ENCODE assay signal across 23 cellular contexts in genomic region chr6:52789663-52790062, GRCh38. TPM values are rescaled to one million over a fixed set of nuclear protein-coding genes. Genes with fewer than 3 reads are reported as not detected.
"Had no signal": no experiment of that assay in that cellular context is flagged by ENCODE, and none has a peak within 500 bp of the region (broad histone marks: within the 10 kb centered on the region; RNA-seq: fewer than 3 reads in every experiment).

No MANE protein-coding gene starts in this region.

RNA-seq across cellular contexts. Expression of gene GSTA1, which starts 14.0 kb away (rescaled TPM):
- total RNA-seq: activated B cell treated with CpG ODN at 0.5 μM for 24 hours; activated CD8-positive, alpha-beta T cell treated with anti-CD3 and anti-CD28 coated beads for 36 hours; activated T-helper 17 cell treated with anti-CD3 and anti-CD28 coated beads, Interleukin-2, amount 50 U/mL, for 72 hours; cardiac septum; cerebellum; epithelial cell of proximal tubule; heart left ventricle; naive thymus-derived CD4-positive, alpha-beta T cell; T-helper 2 cell treated with Interferon-gamma antibody and Interleukin-4, amounts not matched to agents 100 ng/mL and 5 ng/mL, for 36 hours had no signal
- polyA plus RNA-seq: heart left ventricle; mammary epithelial cell; naive thymus-derived CD4-positive, alpha-beta T cell; neural cell had no signal

RNA-seq across cellular contexts. Expression of gene GSTA2, which starts 26.4 kb away (rescaled TPM):
- total RNA-seq: activated B cell treated with CpG ODN at 0.5 μM for 24 hours; activated CD8-positive, alpha-beta T cell treated with anti-CD3 and anti-CD28 coated beads for 36 hours; activated T-cell treated with anti-CD3 and anti-CD28 coated beads, Interleukin-2, amount 50 U/mL, for 4 hours; activated T-helper 17 cell treated with anti-CD3 and anti-CD28 coated beads, Interleukin-2, amount 50 U/mL, for 72 hours; cardiac septum; cerebellum; epithelial cell of proximal tubule; heart left ventricle; naive thymus-derived CD4-positive, alpha-beta T cell; T-cell; T-helper 2 cell treated with Interferon-gamma antibody and Interleukin-4, amounts not matched to agents 100 ng/mL and 5 ng/mL, for 36 hours; vagina had no signal
- polyA plus RNA-seq: heart left ventricle; mammary epithelial cell; naive thymus-derived CD4-positive, alpha-beta T cell; neural cell had no signal

RNA-seq across cellular contexts. Expression of gene GSTA5, which starts 51.0 kb away (rescaled TPM):
- total RNA-seq: activated B cell treated with CpG ODN at 0.5 μM for 24 hours; activated CD8-positive, alpha-beta T cell treated with anti-CD3 and anti-CD28 coated beads for 36 hours; activated T-cell treated with anti-CD3 and anti-CD28 coated beads, Interleukin-2, amount 50 U/mL, for 4 hours; activated T-helper 17 cell treated with anti-CD3 and anti-CD28 coated beads, Interleukin-2, amount 50 U/mL, for 72 hours; cardiac septum; cerebellum; dorsolateral prefrontal cortex; epithelial cell of proximal tubule; heart left ventricle; liver; naive thymus-derived CD4-positive, alpha-beta T cell; ovary; progenitor cell of endocrine pancreas; renal cortical epithelial cell; right lobe of liver; T-cell; T-helper 2 cell treated with Interferon-gamma antibody and Interleukin-4, amounts not matched to agents 100 ng/mL and 5 ng/mL, for 36 hours; upper lobe of left lung; vagina had no signal
- polyA plus RNA-seq: heart left ventricle; liver; mammary epithelial cell; naive thymus-derived CD4-positive, alpha-beta T cell; neural cell; ovary; small intestine; thymus had no signal
